ENCODE assay signal across 8 cellular contexts in genomic region chr19:48469056-48469881, GRCh38. TPM values are rescaled to one million over a fixed set of nuclear protein-coding genes. Genes with fewer than 3 reads are reported as not detected.
DNase-seq lines count a peak whose midpoint lies in the region; ATAC-seq and TF ChIP-seq lines count a peak whose summit lies in the region.

CYTH2 (plus strand) TSS chr19:48469369; CDS start chr19:48469508, 139 bp downstream.

- no peak within 1 kb of the TSS for H2BK20ac ChIP-seq in IMR-90 (ENCODE audit: low read depth, low read length)

- intact Hi-C loops in IMR-90 (cut with micrococcal nuclease) = no loop called here
- intact Hi-C loops in OCI-LY7 (cut with micrococcal nuclease; ENCODE audit: unreplicated experiment) = loop anchor here (1.0 kb wide), 1 partner anchor 24 kb away; the partner anchor contains the start of gene GRWD1

- H3K9me3 ChIP-seq in IMR-90 (ENCODE audit: control insufficient read depth, insufficient read depth, low read length) (no peaks in the 10 kb centered on the region), OCI-LY7 (ENCODE audit: low read length) (no peaks in the 10 kb centered on the region), mononuclear cell (ENCODE audit: low read depth, low read length) (no peaks in the 10 kb centered on the region)

- H3K4me2 ChIP-seq in IMR-90 (ENCODE audit: low read depth, low read length) (peak within 1 kb of the TSS; percentile 89), OCI-LY7 (ENCODE audit: low read length) (peak within 1 kb of the TSS; percentile 95)

- H2BK120ac ChIP-seq in IMR-90 (ENCODE audit: low read depth, low read length) = peak within 1 kb of the TSS; percentile 52; the same call in 1 of the 2 replicates

- H3K4me3 ChIP-seq in IMR-90 (ENCODE audit: insufficient read depth, low read depth, low read length) (peak within 1 kb of the TSS; percentile 68), OCI-LY7 (ENCODE audit: low read depth, low read length, poor library complexity, severe bottlenecking) (peak within 1 kb of the TSS; percentile 80), mononuclear cell (ENCODE audit: low read length) (peak within 1 kb of the TSS; percentile 87)

- CTCF ChIA-PET in IMR-90 (lab: Yijun Ruan, JAX) (interaction anchor here (0.7 to 1.1 kb wide), 2 partner anchors 21 to 115 kb away, joined by 3 to 4 read pairs; no protein-coding TSS in a partner anchor), OCI-LY7 (lab: Charles Lee; ENCODE audit: unreplicated experiment) (no interaction called here)

- no peaks in the 10 kb centered on the region for H3K9me2 ChIP-seq in OCI-LY7 (ENCODE audit: insufficient read depth, low read length)

- peaks cover 27 to 46% of the 10 kb centered on the region in 2 experiments for H3K79me1 ChIP-seq in IMR-90 (ENCODE audit: low read depth in 1 of 2, low read length in 2 of 2)

- no peaks in the 10 kb centered on the region; the same call in 1 of the 2 replicates for H3K4me1 ChIP-seq in IMR-90 (ENCODE audit: control insufficient read depth, insufficient read depth, low read length)
- H3K4me1 ChIP-seq in OCI-LY7 (ENCODE audit: insufficient read depth, low read length, poor library complexity, severe bottlenecking) = peaks cover 13% of the 10 kb centered on the region
- H3K4me1 ChIP-seq in mononuclear cell (ENCODE audit: insufficient read depth, low read length) = peaks cover 20% of the 10 kb centered on the region

- H3K9ac ChIP-seq in IMR-90 (ENCODE audit: low read depth, low read length) = peak within 1 kb of the TSS; percentile 91

- DNase-seq in DMS 273 (lab: John Stamatoyannopoulos, UW; ENCODE audit: unreplicated experiment) (peak; percentile 100), IMR-90 (peak; percentile 100), OCI-LY7 (ENCODE audit: low spot score) (peak; percentile 100), activated T-cell treated with anti-CD3 and anti-CD28 coated beads for 24 hours (ENCODE audit: low read depth) (peak; percentile 99), epidermal melanocyte (ENCODE audit: insufficient read length, low spot score) (peak; percentile 97)
- DNase-seq in stimulated activated CD8-positive, alpha-beta memory T cell treated with anti-CD3 and anti-CD28 coated beads, Interleukin-4, amount 100 ng/mL, for 24 hours (ENCODE audit: low read depth) = peak; percentile 97

- ATAC-seq in GM21529 (IDR thresholded peaks at IDR 0.05; ENCODE audit: unreplicated experiment) (peak; percentile 89), IMR-90 (ENCODE audit: low read depth) (peak; percentile 91)

- in situ Hi-C loops in IMR-90 (cut with MboI; ENCODE audit: low sequenced_read_pairs) = no loop called here

- H3K27me3 ChIP-seq in IMR-90 (ENCODE audit: control insufficient read depth, insufficient read depth, low read length) = no peaks in the 10 kb centered on the region
- no peaks in the 10 kb centered on the region for H3K27me3 ChIP-seq in mononuclear cell (ENCODE audit: insufficient read depth, low read length)

- H3K36me3 ChIP-seq in IMR-90 (ENCODE audit: control insufficient read depth, insufficient read depth, low read length) = peaks cover 40% of the 10 kb centered on the region
- H3K36me3 ChIP-seq in OCI-LY7 (ENCODE audit: insufficient read depth, low read length) = peaks cover 42% of the 10 kb centered on the region

- peak within 1 kb of the TSS; percentile 49; the same call in 1 of the 2 replicates for H3K18ac ChIP-seq in IMR-90 (ENCODE audit: low read depth, low read length)

- peak within 1 kb of the TSS; percentile 85 for H4K91ac ChIP-seq in IMR-90 (ENCODE audit: insufficient read depth, low read depth, low read length)

- H3K14ac ChIP-seq in IMR-90 (replicated peaks; ENCODE audit: low read depth, low read length) = peak within 1 kb of the TSS; percentile 93

- peak; percentile 99 for TF ChIP-seq POLR2A in IMR-90 (IDR thresholded peaks at IDR 0.05; ENCODE audit: low read depth, low read length)

- H2AFZ ChIP-seq in IMR-90 (replicated peaks; ENCODE audit: low read length, poor library complexity) = peak within 1 kb of the TSS; percentile 94
- H2AFZ ChIP-seq in OCI-LY7 (ENCODE audit: low read length) = peak within 1 kb of the TSS; percentile 66

- TF ChIP-seq RAD21 in IMR-90 (IDR thresholded peaks at IDR 0.05; ENCODE audit: low read length) = no peak

- H4K20me1 ChIP-seq in IMR-90 (ENCODE audit: insufficient read depth, low read length) (peaks cover 43% of the 10 kb centered on the region), OCI-LY7 (ENCODE audit: insufficient read depth, low read length) (peaks cover 5% of the 10 kb centered on the region; the same call in 1 of the 2 replicates)

- peaks cover 8% of the 10 kb centered on the region for H3K79me2 ChIP-seq in OCI-LY7 (ENCODE audit: insufficient read depth, low read depth, low read length)

- peak within 1 kb of the TSS; percentile 89 for H2AK5ac ChIP-seq in IMR-90 (ENCODE audit: low read depth, low read length)

- POLR2A ChIA-PET in IMR-90 (lab: Charles Lee; ENCODE audit: unreplicated experiment) = no interaction called here
- POLR2A ChIA-PET in OCI-LY7 (lab: Charles Lee) = no interaction called here

- peaks cover 15% of the 10 kb centered on the region for H3K9me1 ChIP-seq in IMR-90 (ENCODE audit: insufficient read depth, low read length)

- H3K4ac ChIP-seq in IMR-90 (ENCODE audit: low read depth, low read length) = peak within 1 kb of the TSS; percentile 83

- H4K5ac ChIP-seq in IMR-90 (ENCODE audit: low read depth, low read length) = peak within 1 kb of the TSS; percentile 43; the same call in 1 of the 2 replicates

- BruUV-seq in IMR-90 (replicated peaks; lab: Mats Ljungman, UMichigan) (no TSS peak), OCI-LY7 (replicated peaks; lab: Mats Ljungman, UMichigan) (no TSS peak)

- TF ChIP-seq CTCF in IMR-90 (conservative IDR thresholded peaks at IDR 0.05; ENCODE audit: low read depth, low read length) (no peak), OCI-LY7 (conservative IDR thresholded peaks at IDR 0.05; ENCODE audit: low read length) (no peak)

- peak within 1 kb of the TSS; percentile 82 for H3K56ac ChIP-seq in IMR-90 (ENCODE audit: extremely low read depth, insufficient read depth, low read length)

- H2BK5ac ChIP-seq in IMR-90 (ENCODE audit: low read depth, low read length, poor library complexity, severe bottlenecking) = peak within 1 kb of the TSS; percentile 84

- peak within 1 kb of the TSS; percentile 90 for H3K27ac ChIP-seq in IMR-90 (ENCODE audit: insufficient read depth, low read length)
- peak within 1 kb of the TSS; percentile 83 for H3K27ac ChIP-seq in OCI-LY7 (ENCODE audit: low read depth, low read length, poor library complexity, severe bottlenecking)

- peak within 1 kb of the TSS; percentile 99 for H2AK9ac ChIP-seq in IMR-90 (replicated peaks; ENCODE audit: low read depth, low read length, poor library complexity)

- 1% methylated on average over 37 of the region's 87 CpGs; no CpG with 5 or more reads in 1 of the 2 experiments for WGBS in IMR-90 (ENCODE audit: extremely low coverage in 2 of 2, insufficient read length in 1 of 2), 2 experiments

- dilution Hi-C loops in IMR-90 (cut with HindIII; ENCODE audit: low sequenced_read_pairs, unreplicated experiment) = no loop called here

- peak within 1 kb of the TSS; percentile 79 to 95 for H4K8ac ChIP-seq in IMR-90 (ENCODE audit: low read depth in 2 of 2, low read length in 2 of 2)

- H2BK15ac ChIP-seq in IMR-90 (ENCODE audit: low read depth, low read length) = no peak within 1 kb of the TSS

- peak within 1 kb of the TSS; percentile 71 for H3K23ac ChIP-seq in IMR-90 (ENCODE audit: low read depth, low read length)

TF ChIP-seq in IMR-90, 13 proteins besides CTCF, POLR2A, EP300 and RAD21:
- TF ChIP-seq USF2 (IDR thresholded peaks at IDR 0.05; ENCODE audit: low read depth, low read length) (peak; percentile 53; the same call in 1 of the 2 replicates), CHD1 (IDR thresholded peaks at IDR 0.05; ENCODE audit: low read depth, low read length) (peak; percentile 96), CEBPB (IDR thresholded peaks at IDR 0.05; ENCODE audit: low read depth, low read length) (no peak), BHLHE40 (IDR thresholded peaks at IDR 0.05; ENCODE audit: low read depth, low read length) (peak; percentile 41; the same call in 1 of the 2 replicates), MAZ (IDR thresholded peaks at IDR 0.05; ENCODE audit: borderline replicate concordance, low read depth, low read length) (peak; percentile 88), FOS (IDR thresholded peaks at IDR 0.05; ENCODE audit: low read depth, low read length) (peak; percentile 75), NFE2L2 (IDR thresholded peaks at IDR 0.05; ENCODE audit: low read depth, low read length) (no peak)

RNA-seq across cellular contexts. Expression of gene CYTH2, which starts in this region (rescaled TPM):
- total RNA-seq in IMR-90 (2012; rRNA removed) (35.8 and 38.3 TPM in 2 replicates), OCI-LY7 (2022) (53.2 and 74.8 TPM in 2 replicates), mononuclear cell (14.9 TPM)
- 56.1 and 62.0 TPM in 2 replicates for polyA plus RNA-seq in IMR-90 (2012; rRNA removed)
- polyA plus RNA-seq in IMR-90 (2012; cell fraction: cytosol; rRNA removed) = 49.6 and 59.9 TPM in 2 replicates
- 149 and 158 TPM in 2 replicates for polyA plus RNA-seq in IMR-90 (2012; cell fraction: nucleus; rRNA removed; ENCODE audit: low replicate concordance)
- 44.0 and 46.6 TPM in 2 replicates for total RNA-seq in OCI-LY7 (2014; rRNA removed; shearing (Covaris generic))

Comparison
In these comparisons a context has a peak if more than half of its experiments do, and no peak if none do; other contexts are left out.
1. Peak in every context shown above with its lines: DNase-seq, ATAC-seq, H3K4me3 ChIP-seq and H3K27ac ChIP-seq.